Comparison of ENCODE assay signal across 8 cellular contexts in the genomic region with DNA sequence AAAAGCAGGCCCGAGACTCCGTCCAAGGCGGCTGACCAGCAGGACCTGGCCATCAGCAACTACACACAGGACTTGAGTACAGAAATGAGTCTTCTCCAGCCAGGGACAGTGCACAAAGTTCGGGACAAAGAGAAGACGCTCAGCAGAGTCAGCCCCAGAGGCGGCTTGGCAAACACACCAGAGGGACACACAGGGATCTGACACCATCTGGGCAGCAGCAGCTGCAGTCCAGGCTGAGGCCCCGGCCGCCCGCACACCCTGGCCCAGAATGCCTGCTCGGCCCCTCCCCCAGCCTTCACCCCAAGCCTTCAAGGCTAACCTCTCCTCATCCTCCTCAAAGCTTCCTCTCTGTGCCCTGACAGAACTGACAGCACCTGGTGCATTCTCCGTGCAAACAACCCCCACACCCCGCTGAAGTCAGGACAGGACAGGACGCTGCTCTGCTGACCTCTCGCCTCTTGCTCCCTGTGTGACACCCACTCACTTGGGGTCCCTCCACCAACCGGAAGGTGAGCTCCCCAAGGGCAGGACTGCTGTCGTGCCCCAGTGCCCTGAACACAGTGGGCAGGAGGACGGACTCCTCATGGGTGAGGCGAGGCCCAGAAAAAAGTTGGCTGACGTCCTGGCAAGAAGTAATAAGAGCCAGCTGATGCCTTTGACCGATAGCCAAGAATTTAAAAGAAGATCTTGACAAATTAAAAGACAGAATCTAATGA.
DNase-seq lines count a peak whose midpoint lies in the region; ATAC-seq, FAIRE-seq and TF ChIP-seq lines count a peak whose summit lies in the region.

No MANE protein-coding gene starts in this region.

- no peak overlapping the region for H3K23ac ChIP-seq in mesenchymal stem cell (ENCODE audit: low read length in 2 of 2)

- peak overlapping the region; percentile 44 for H2BK15ac ChIP-seq in mesenchymal stem cell (ENCODE audit: low read depth, poor library complexity, severe bottlenecking)

- ATAC-seq in thoracic aorta (ENCODE audit: insufficient number of reproducible peaks, low FRiP score, low read depth) (peak; percentile 26), HG03342 (IDR thresholded peaks at IDR 0.05; ENCODE audit: unreplicated experiment) (no peak)

- no peak for TF ChIP-seq CTCF in coronary artery (IDR thresholded peaks at IDR 0.05)
- TF ChIP-seq CTCF in thoracic aorta (IDR thresholded peaks at IDR 0.05) = no peak

- peaks cover 31% of the 10 kb centered on the region for H3K79me1 ChIP-seq in mesenchymal stem cell (replicated peaks; ENCODE audit: low read length, poor library complexity, severe bottlenecking)

- DNase-seq in LHCN-M2 (ENCODE audit: low read depth) (peak; percentile 85), coronary artery (ENCODE audit: low spot score) (no peak), mesenchymal stem cell (peak; percentile 25), thoracic aorta (ENCODE audit: low spot score) (no peak), NCI-H1105 (lab: John Stamatoyannopoulos, UW) (no peak), H54 (ENCODE audit: insufficient read length, low spot score) (no peak)
- DNase-seq in activated CD4-positive, alpha-beta T cell treated with anti-CD3 and anti-CD28 coated beads for 48 hours = no peak

- peak overlapping the region; percentile 92 for H3K9ac ChIP-seq in mesenchymal stem cell (ENCODE audit: low read length)

- H3K27ac ChIP-seq in coronary artery (peak overlapping the region; percentile 76 to 88), mesenchymal stem cell (ENCODE audit: low read length, poor library complexity, severe bottlenecking) (no peak overlapping the region), thoracic aorta (peak overlapping the region; percentile 47 to 83)

- peak overlapping the region; percentile 99 for H4K91ac ChIP-seq in mesenchymal stem cell (ENCODE audit: low read length)

- H3K4ac ChIP-seq in mesenchymal stem cell (ENCODE audit: low read depth in 1 of 2, low read length in 2 of 2) = peak overlapping the region; percentile 71 to 92

- H3K27me3 ChIP-seq in mesenchymal stem cell (ENCODE audit: control insufficient read depth in 1 of 2, insufficient read depth in 1 of 2, low read length in 2 of 2) (no peaks in the 10 kb centered on the region), thoracic aorta (replicated peaks; ENCODE audit: insufficient read depth) (no peaks in the 10 kb centered on the region)

- H2AFZ ChIP-seq in mesenchymal stem cell (ENCODE audit: low read depth, low read length) = no peak overlapping the region

- no peak for TF ChIP-seq POLR2A in H54 (IDR thresholded peaks at IDR 0.05; ENCODE audit: low read depth, low read length)

- H2BK5ac ChIP-seq in mesenchymal stem cell (ENCODE audit: low read depth, low read length, poor library complexity, severe bottlenecking) = no peak overlapping the region

- H3K36me3 ChIP-seq in mesenchymal stem cell (ENCODE audit: control insufficient read depth in 1 of 2, insufficient read depth in 2 of 2, low read depth in 1 of 2, low read length in 2 of 2) = peaks cover 0 to 5% of the 10 kb centered on the region in 2 experiments
- H3K36me3 ChIP-seq in thoracic aorta = no peaks in the 10 kb centered on the region

- peak overlapping the region; percentile 84 for H4K8ac ChIP-seq in mesenchymal stem cell (ENCODE audit: low read length)

- H3K4me3 ChIP-seq in coronary artery (peak overlapping the region; percentile 37), mesenchymal stem cell (ENCODE audit: insufficient read depth in 1 of 2, low read depth in 1 of 2, low read length in 2 of 2) (peak overlapping the region in 1 of 2 experiments; percentile 61), thoracic aorta (peak overlapping the region; percentile 34)

- FAIRE-seq in H54 (lab: Jason Lieb, UNC) = no peak

- H2BK120ac ChIP-seq in mesenchymal stem cell (ENCODE audit: low read depth, low read length) = peak overlapping the region; percentile 36

- 68% methylated on average over 19 of the region's 20 CpGs for WGBS in mesenchymal stem cell

- H3K4me1 ChIP-seq in mesenchymal stem cell (ENCODE audit: control insufficient read depth, insufficient read depth, low read depth, low read length) (peaks cover 18% of the 10 kb centered on the region), thoracic aorta (ENCODE audit: control insufficient read depth in 1 of 2, low read depth in 2 of 2) (peaks cover 17 to 33% of the 10 kb centered on the region in 2 donors)

- H3K9me3 ChIP-seq in mesenchymal stem cell (ENCODE audit: control insufficient read depth, low read length) (no peaks in the 10 kb centered on the region), thoracic aorta (no peaks in the 10 kb centered on the region)

- H2AK5ac ChIP-seq in mesenchymal stem cell (ENCODE audit: low read length, severe bottlenecking) = peak overlapping the region; percentile 23

- H3K14ac ChIP-seq in mesenchymal stem cell (ENCODE audit: low read length in 2 of 2) = peak overlapping the region in 1 of 2 experiments; percentile 27

- H3K4me2 ChIP-seq in mesenchymal stem cell (ENCODE audit: low read length, poor library complexity, severe bottlenecking) = no peak overlapping the region

- H2BK12ac ChIP-seq in mesenchymal stem cell (ENCODE audit: low read length in 2 of 2) = peak overlapping the region; percentile 86 to 98

- H3K18ac ChIP-seq in mesenchymal stem cell (ENCODE audit: low read depth in 1 of 2, low read length in 2 of 2) = peak overlapping the region; percentile 59 to 96

Comparison
In these comparisons a context has a peak if more than half of its experiments do, and no peak if none do; other contexts are left out.
1. DNase-seq: peak in LHCN-M2 (single experiment) and mesenchymal stem cell (single experiment); none in coronary artery (single experiment), thoracic aorta (single experiment), activated CD4-positive, alpha-beta T cell treated with anti-CD3 and anti-CD28 coated beads for 48 hours (single experiment), NCI-H1105 (single experiment) and H54 (single experiment).